ENCODE assay signal across 1 cellular context in genomic region chr6:20141931-20142330, GRCh38.
A peak's percentile ranks its signal among the peaks of the same experiment; 100 is the strongest.
TF ChIP-seq lines count a peak whose summit lies in the region.

No MANE protein-coding gene starts in this region.

TF ChIP-seq in K562, 482 proteins besides CTCF, POLR2A, EP300 and RAD21 (continued from another document):
- TF ChIP-seq, protein P1, sequence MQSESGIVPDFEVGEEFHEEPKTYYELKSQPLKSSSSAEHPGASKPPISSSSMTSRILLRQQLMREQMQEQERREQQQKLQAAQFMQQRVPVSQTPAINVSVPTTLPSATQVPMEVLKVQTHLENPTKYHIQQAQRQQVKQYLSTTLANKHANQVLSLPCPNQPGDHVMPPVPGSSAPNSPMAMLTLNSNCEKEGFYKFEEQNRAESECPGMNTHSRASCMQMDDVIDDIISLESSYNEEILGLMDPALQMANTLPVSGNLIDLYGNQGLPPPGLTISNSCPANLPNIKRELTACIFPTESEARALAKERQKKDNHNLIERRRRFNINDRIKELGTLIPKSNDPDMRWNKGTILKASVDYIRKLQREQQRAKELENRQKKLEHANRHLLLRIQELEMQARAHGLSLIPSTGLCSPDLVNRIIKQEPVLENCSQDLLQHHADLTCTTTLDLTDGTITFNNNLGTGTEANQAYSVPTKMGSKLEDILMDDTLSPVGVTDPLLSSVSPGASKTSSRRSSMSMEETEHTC (IDR thresholded peaks at IDR 0.05): no peak
- TF ChIP-seq ZBTB26 (CRISPR knock-in tag; IDR thresholded peaks at IDR 0.05) (no peak), ETV1 (tag; conservative IDR thresholded peaks at IDR 0.05; ENCODE audit: low read depth) (no peak), ZFPM2 (CRISPR knock-in tag; IDR thresholded peaks at IDR 0.05) (no peak), ZNF316 (IDR thresholded peaks at IDR 0.05) (peak; percentile 86), C11orf30 (IDR thresholded peaks at IDR 0.05; ENCODE audit: low read depth) (peak; percentile 72), MAFF (IDR thresholded peaks at IDR 0.05; ENCODE audit: low read length) (peak; percentile 63), ZNF445 (CRISPR knock-in tag; IDR thresholded peaks at IDR 0.05; ENCODE audit: low read depth) (no peak), CBX8 (IDR thresholded peaks at IDR 0.05; ENCODE audit: borderline replicate concordance, extremely low read depth, low read depth, low read length, poor library complexity, severe bottlenecking) (no peak), WHSC1 (IDR thresholded peaks at IDR 0.05; ENCODE audit: low read length) (no peak), ZNF354B (CRISPR knock-in tag; IDR thresholded peaks at IDR 0.05) (no peak), ZNF780A (CRISPR knock-in tag; IDR thresholded peaks at IDR 0.05) (no peak), ZNF217 (CRISPR knock-in tag; IDR thresholded peaks at IDR 0.05) (no peak), CHD4 (IDR thresholded peaks at IDR 0.05; ENCODE audit: insufficient read depth, insufficient replicate concordance, low read depth, low read length, poor library complexity, severe bottlenecking) (no peak), JUN (IDR thresholded peaks at IDR 0.05; ENCODE audit: borderline replicate concordance, low read depth, low read length) (no peak), JUN (CRISPR knock-in tag; IDR thresholded peaks at IDR 0.05; ENCODE audit: borderline replicate concordance) (no peak), FOXJ3 (CRISPR knock-in tag; IDR thresholded peaks at IDR 0.05) (no peak), NUFIP1 (IDR thresholded peaks at IDR 0.05; ENCODE audit: partially characterized antibody) (no peak), ZNF184 (CRISPR knock-in tag; IDR thresholded peaks at IDR 0.05) (no peak), MAFG (tag; conservative IDR thresholded peaks at IDR 0.05) (peak; percentile 64), SRSF1 (IDR thresholded peaks at IDR 0.05; ENCODE audit: low read depth, low read length) (no peak), RBM25 (IDR thresholded peaks at IDR 0.05; ENCODE audit: low read depth, low read length, severe bottlenecking) (no peak), MEF2D (tag; conservative IDR thresholded peaks at IDR 0.05; ENCODE audit: low read depth) (no peak), MAFK (IDR thresholded peaks at IDR 0.05; ENCODE audit: low read length) (peak; percentile 62; the same call in 1 of the 2 replicates), POLR2B (IDR thresholded peaks at IDR 0.05; ENCODE audit: low read depth, partially characterized antibody) (no peak), ZBTB12 (CRISPR knock-in tag; IDR thresholded peaks at IDR 0.05) (no peak), ZFP30 (CRISPR knock-in tag; IDR thresholded peaks at IDR 0.05; ENCODE audit: borderline replicate concordance) (no peak), MYBL2 (IDR thresholded peaks at IDR 0.05; ENCODE audit: low read depth) (no peak), MYBL2 (CRISPR knock-in tag; IDR thresholded peaks at IDR 0.05; ENCODE audit: borderline replicate concordance) (no peak)
- TF ChIP-seq, protein P2, sequence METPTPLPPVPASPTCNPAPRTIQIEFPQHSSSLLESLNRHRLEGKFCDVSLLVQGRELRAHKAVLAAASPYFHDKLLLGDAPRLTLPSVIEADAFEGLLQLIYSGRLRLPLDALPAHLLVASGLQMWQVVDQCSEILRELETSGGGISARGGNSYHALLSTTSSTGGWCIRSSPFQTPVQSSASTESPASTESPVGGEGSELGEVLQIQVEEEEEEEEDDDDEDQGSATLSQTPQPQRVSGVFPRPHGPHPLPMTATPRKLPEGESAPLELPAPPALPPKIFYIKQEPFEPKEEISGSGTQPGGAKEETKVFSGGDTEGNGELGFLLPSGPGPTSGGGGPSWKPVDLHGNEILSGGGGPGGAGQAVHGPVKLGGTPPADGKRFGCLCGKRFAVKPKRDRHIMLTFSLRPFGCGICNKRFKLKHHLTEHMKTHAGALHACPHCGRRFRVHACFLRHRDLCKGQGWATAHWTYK (CRISPR knock-in tag; IDR thresholded peaks at IDR 0.05): no peak
- TF ChIP-seq, protein P3, sequence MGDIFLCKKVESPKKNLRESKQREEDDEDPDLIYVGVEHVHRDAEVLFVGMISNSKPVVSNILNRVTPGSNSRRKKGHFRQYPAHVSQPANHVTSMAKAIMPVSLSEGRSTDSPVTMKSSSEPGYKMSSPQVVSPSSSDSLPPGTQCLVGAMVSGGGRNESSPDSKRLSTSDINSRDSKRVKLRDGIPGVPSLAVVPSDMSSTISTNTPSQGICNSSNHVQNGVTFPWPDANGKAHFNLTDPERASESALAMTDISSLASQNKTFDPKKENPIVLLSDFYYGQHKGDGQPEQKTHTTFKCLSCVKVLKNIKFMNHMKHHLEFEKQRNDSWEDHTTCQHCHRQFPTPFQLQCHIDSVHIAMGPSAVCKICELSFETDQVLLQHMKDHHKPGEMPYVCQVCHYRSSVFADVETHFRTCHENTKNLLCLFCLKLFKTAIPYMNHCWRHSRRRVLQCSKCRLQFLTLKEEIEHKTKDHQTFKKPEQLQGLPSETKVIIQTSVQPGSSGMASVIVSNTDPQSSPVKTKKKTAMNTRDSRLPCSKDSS (IDR thresholded peaks at IDR 0.05; ENCODE audit: low read depth, partially characterized antibody): no peak
- TF ChIP-seq, protein P4, sequence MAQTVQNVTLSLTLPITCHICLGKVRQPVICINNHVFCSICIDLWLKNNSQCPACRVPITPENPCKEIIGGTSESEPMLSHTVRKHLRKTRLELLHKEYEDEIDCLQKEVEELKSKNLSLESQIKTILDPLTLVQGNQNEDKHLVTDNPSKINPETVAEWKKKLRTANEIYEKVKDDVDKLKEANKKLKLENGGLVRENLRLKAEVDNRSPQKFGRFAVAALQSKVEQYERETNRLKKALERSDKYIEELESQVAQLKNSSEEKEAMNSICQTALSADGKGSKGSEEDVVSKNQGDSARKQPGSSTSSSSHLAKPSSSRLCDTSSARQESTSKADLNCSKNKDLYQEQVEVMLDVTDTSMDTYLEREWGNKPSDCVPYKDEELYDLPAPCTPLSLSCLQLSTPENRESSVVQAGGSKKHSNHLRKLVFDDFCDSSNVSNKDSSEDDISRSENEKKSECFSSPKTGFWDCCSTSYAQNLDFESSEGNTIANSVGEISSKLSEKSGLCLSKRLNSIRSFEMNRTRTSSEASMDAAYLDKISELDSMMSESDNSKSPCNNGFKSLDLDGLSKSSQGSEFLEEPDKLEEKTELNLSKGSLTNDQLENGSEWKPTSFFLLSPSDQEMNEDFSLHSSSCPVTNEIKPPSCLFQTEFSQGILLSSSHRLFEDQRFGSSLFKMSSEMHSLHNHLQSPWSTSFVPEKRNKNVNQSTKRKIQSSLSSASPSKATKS (CRISPR knock-in tag; IDR thresholded peaks at IDR 0.05): no peak
- TF ChIP-seq, protein P5, sequence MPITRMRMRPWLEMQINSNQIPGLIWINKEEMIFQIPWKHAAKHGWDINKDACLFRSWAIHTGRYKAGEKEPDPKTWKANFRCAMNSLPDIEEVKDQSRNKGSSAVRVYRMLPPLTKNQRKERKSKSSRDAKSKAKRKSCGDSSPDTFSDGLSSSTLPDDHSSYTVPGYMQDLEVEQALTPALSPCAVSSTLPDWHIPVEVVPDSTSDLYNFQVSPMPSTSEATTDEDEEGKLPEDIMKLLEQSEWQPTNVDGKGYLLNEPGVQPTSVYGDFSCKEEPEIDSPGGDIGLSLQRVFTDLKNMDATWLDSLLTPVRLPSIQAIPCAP (CRISPR knock-in tag; IDR thresholded peaks at IDR 0.05; ENCODE audit: borderline replicate concordance): no peak
